Comparison of ENCODE assay signal across 11 cellular contexts in the genomic region with DNA sequence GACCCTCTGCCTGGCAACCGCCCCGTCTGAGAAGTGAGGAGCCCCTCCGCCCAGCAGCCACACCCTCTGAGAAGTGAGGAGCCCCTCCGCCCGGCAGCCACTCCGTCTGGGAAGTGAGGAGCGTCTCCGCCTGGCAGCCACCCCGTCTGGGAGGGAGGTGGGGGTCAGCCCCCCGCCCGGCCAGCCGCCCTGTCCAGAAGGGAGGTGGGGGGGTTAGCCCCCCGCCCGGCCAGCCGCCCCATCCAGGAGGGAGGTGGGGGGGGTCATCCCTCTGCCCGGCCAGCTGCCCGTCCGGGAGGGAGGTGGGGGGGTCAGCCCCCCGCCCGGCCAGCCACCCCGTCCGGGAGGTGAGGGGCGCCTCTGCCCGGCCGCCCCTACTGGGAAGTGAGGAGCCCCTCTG. TPM values are rescaled to one million over a fixed set of nuclear protein-coding genes. Genes with fewer than 3 reads are reported as not detected.
DNase-seq lines count a peak whose midpoint lies in the region; TF ChIP-seq lines count a peak whose summit lies in the region.
"Not testable (repeated sequence)": the region's sequence is repeated elsewhere in the genome, so short reads cannot be mapped to it uniquely, and the experiment has no call there.
"Had no signal": no experiment of that assay in that cellular context is flagged by ENCODE, and none has a peak within 500 bp of the region (broad histone marks: within the 10 kb centered on the region; RNA-seq: fewer than 3 reads in every experiment).

No MANE protein-coding gene starts in this region.

- intact Hi-C loops in lower leg skin (cut with DNase I; ENCODE audit: low total_unique reads); spleen (cut with DNase I; ENCODE audit: low total_unique reads): not testable (repeated sequence)
- intact Hi-C loops in posterior vena cava (cut with DNase I), result loop anchor here in 1 of 2 donors (10.0 kb wide), 1 partner anchor 329 kb away; a partner anchor contains a TSS

- not testable (repeated sequence) for TF ChIP-seq POLR2A in lower leg skin (IDR thresholded peaks at IDR 0.05); spleen (IDR thresholded peaks at IDR 0.05)

- H3K36me3 ChIP-seq in spleen, result not testable (repeated sequence)

- not testable (repeated sequence) for H3K27me3 ChIP-seq in spleen (replicated peaks in 1 of 7)

- peak overlapping the region in 1 of 8 donors; percentile 59 for H3K27ac ChIP-seq in spleen

- H3K9me3 ChIP-seq in spleen, result not testable (repeated sequence)

- TF ChIP-seq CTCF in lower leg skin (IDR thresholded peaks at IDR 0.05); spleen (IDR thresholded peaks at IDR 0.05 in 8 of 11, conservative IDR thresholded peaks at IDR 0.05 in 3 of 11): not testable (repeated sequence)

- H3K4me3 ChIP-seq in lower leg skin (ENCODE audit: low read depth, poor library complexity, severe bottlenecking); spleen: not testable (repeated sequence)

- 91% methylated on average over 7 of the region's 25 CpGs; no CpG with 5 or more reads in 1 of the 2 donors for WGBS in lower leg skin, 2 donors
- 89 to 100% (median 98%) methylated on average over 2 to 21 of the region's 25 CpGs; no CpG with 5 or more reads in 1 of the 5 donors for WGBS in spleen, 5 donors

- peak; percentile 43 for DNase-seq in activated CD8-positive, alpha-beta memory T cell treated with anti-CD3 and anti-CD28 coated beads for 24 hours
- DNase-seq in activated effector memory CD4-positive, alpha-beta T cell treated with anti-CD3 and anti-CD28 coated beads, Interleukin-2, amount 50 U/mL, for 16 hours, result peak; percentile 39
- DNase-seq in lower leg skin (ENCODE audit: low spot score in 2 of 2), result peak; percentile 9 to 23
- peak; percentile 38 for DNase-seq in posterior vena cava (ENCODE audit: low spot score)
- peak; percentile 68 for DNase-seq in spleen

- peaks cover 5 to 56% (median 28%) of the 10 kb centered on the region in 6 donors for H3K4me1 ChIP-seq in spleen

RNA-seq across cellular contexts. Expression of a gene that starts 3.6 kb away (rescaled TPM):
- under 1 TPM in 1 of 4 donors, not detected in 3; 0.13 TPM for total RNA-seq in lower leg skin
- under 1 TPM in 1 of 2 donors, not detected in 1; 0.10 TPM for total RNA-seq in posterior vena cava
- under 1 TPM in 5 of 7 donors, not detected in 2; 0.11 to 0.46 (median 0.21) TPM for total RNA-seq in spleen
- polyA plus RNA-seq in spleen, result under 1 TPM; 0.08 to 0.11 (median 0.10) TPM
- total RNA-seq: G401 had no signal
- polyA plus RNA-seq: AG04450; CD14-positive monocyte; CD4-positive, alpha-beta memory T cell; CD4-positive, CD25-positive, alpha-beta regulatory T cell; CD8-positive, alpha-beta memory T cell had no signal

Comparison
In these comparisons a context has a peak if more than half of its experiments do, and no peak if none do; other contexts are left out.
1. DNase-seq: peak in every context shown above with its lines; median percentile 68 in spleen; 43 in activated CD8-positive, alpha-beta memory T cell treated with anti-CD3 and anti-CD28 coated beads for 24 hours; 39 in activated effector memory CD4-positive, alpha-beta T cell treated with anti-CD3 and anti-CD28 coated beads, Interleukin-2, amount 50 U/mL, for 16 hours; 38 in posterior vena cava; 16 in lower leg skin.